In the genomic region with DNA sequence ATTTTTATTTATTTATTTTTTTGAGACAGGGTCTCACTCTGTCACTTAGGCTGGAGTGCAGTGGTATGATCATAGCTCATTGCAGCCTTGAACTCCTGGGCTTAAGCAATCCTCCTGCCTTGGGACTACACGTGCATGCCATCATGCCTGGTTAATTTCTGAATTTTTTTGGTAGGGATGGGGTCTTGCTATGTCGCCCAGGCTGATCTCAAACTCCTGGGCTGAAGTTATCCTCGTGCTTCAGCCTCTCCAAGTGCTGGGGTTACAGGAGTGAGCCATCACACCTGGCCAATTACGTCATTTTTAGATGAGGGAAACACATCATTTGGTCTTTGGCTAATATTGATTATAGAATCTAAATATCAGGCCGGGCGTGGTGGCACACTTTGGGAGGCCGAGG, we compare ENCODE assay signal across 34 cellular contexts.
"Had no signal": no experiment of that assay in that cellular context is flagged by ENCODE, and none has a peak within 500 bp of the region (broad histone marks: within the 10 kb centered on the region; RNA-seq: fewer than 3 reads in every experiment).

No MANE protein-coding gene starts in this region.

- H3K4me3 ChIP-seq: MG63 had no signal

- H3K36me3 ChIP-seq: MG63 had no signal

- H3K27me3 ChIP-seq: MG63 had no signal

- H3K9me3 ChIP-seq: MG63 had no signal

- DNase-seq: Karpas-422, Kasumi-1, MG63, MM.1S, MV-4-11, NCI-H1048, NCI-H1092, NCI-H1092 treated with DMSO at 0.1 percent for 48 hours, NCI-H1105, NCI-H1105 treated with DMSO at 0.1 percent for 48 hours, NCI-H1417, NCI-H1417 treated with DMSO at 0.1 percent for 48 hours, NCI-H1436, NCI-H1436 treated with DMSO at 0.1 percent for 48 hours, NCI-H146, NCI-H1694, NCI-H1694 treated with DMSO at 0.1 percent for 48 hours, NCI-H187, NCI-H187 treated with DMSO at 0.1 percent for 48 hours, NCI-H1930, NCI-H2029, NCI-H2029 treated with DMSO at 0.1 percent for 48 hours, NCI-H2081, NCI-H2081 treated with DMSO at 0.1 percent for 48 hours, NCI-H2107, NCI-H2171, NCI-H2171 treated with DMSO at 0.1 percent for 48 hours, NCI-H2227 treated with DMSO at 0.1 percent for 48 hours, NCI-H226, NCI-H345, NCI-H446, NCI-H446 treated with DMSO at 0.1 percent for 48 hours, NCI-H510A, NCI-H510A treated with DMSO at 0.1 percent for 48 hours had no signal
